ENCODE assay signal across 8 cellular contexts in the genomic region with DNA sequence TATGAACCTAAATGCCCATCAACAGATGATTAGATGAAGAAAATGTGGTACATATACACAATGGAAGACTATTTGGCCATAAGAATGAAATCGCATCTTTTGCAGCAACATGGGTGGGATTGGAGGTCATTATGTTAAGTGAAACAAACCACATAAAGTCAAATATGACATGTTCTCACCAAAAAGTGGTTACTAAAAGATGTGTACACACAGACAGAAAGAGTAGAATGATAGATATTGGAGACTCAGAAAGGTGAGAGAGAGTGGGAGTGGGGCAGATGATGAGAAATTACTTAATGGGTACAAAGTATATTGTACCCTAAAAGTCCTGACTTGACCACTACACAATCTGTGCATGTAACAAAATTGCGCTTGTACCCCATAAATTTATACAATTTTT. TPM values are rescaled to one million over a fixed set of nuclear protein-coding genes. Genes with fewer than 3 reads are reported as not detected.
"Had no signal": no experiment of that assay in that cellular context is flagged by ENCODE, and none has a peak within 500 bp of the region (broad histone marks: within the 10 kb centered on the region; RNA-seq: fewer than 3 reads in every experiment).

No MANE protein-coding gene starts in this region.

- FAIRE-seq: H1, H54, HTR-8/SVneo had no signal

- DNase-seq: H9, HCEC 1CT, IMR-90 had no signal

- H3K9me3 Mint-ChIP-seq: GM23338, H9 had no signal

- H3K4me3 ChIP-seq: GM23338 had no signal

- H3K27ac Mint-ChIP-seq: GM23338, H9 had no signal

- H3K4me3 Mint-ChIP-seq: GM23338, H9 had no signal

- ATAC-seq: GM23338 had no signal

- H3K4me1 Mint-ChIP-seq: GM23338, H9 had no signal

RNA-seq across cellular contexts. Expression of a gene that starts 19.6 kb away (rescaled TPM):
- total RNA-seq: HT-29 had no signal
